16 cellular contexts compared by ENCODE assay signal in genomic region chr9:19372576-19372975, GRCh38. TPM values are rescaled to one million over a fixed set of nuclear protein-coding genes. Genes with fewer than 3 reads are reported as not detected.
A peak's percentile ranks its signal among the peaks of the same experiment; 100 is the strongest.
DNase-seq lines count a peak whose midpoint lies in the region; ATAC-seq and TF ChIP-seq lines count a peak whose summit lies in the region.
"Had no signal": no experiment of that assay in that cellular context is flagged by ENCODE, and none has a peak within 500 bp of the region (broad histone marks: within the 10 kb centered on the region; RNA-seq: fewer than 3 reads in every experiment).

No MANE protein-coding gene starts in this region.

- CTCF ChIA-PET in HEK293T (lab: Yijun Ruan, JAX) = no interaction called here
- CTCF ChIA-PET in WTC11 (lab: Charles Lee) = interaction anchor here (0.7 to 1.9 kb wide), 3 partner anchors 85 to 93 kb away, joined by 3 to 7 read pairs (median 5); no protein-coding TSS in a partner anchor
- CTCF ChIA-PET in CD4-positive, alpha-beta T cell (lab: Charles Lee) = interaction anchor here (1.2 kb wide), 1 partner anchor 93 kb away, joined by 3 read pairs; no protein-coding TSS in a partner anchor

- H3K27me3 ChIP-seq in cardiac muscle cell = no peaks in the 10 kb centered on the region
- H3K27me3 ChIP-seq in CD4-positive, alpha-beta T cell (ENCODE audit: control insufficient read depth, insufficient read depth, low read length) = no peaks in the 10 kb centered on the region

- ATAC-seq in Right ventricle myocardium inferior (no peak), WTC11 (peak; percentile 42), GM21528 (IDR thresholded peaks at IDR 0.05; ENCODE audit: low FRiP score, unreplicated experiment) (no peak)
- ATAC-seq in stimulated activated effector memory CD8-positive, alpha-beta T cell treated with anti-CD3 and anti-CD28 coated beads, Interleukin-12 subunit alpha, Interleukin-12 subunit beta, amount 100 ng/mL, for 72 hours = no peak
- ATAC-seq in CD4-positive, alpha-beta T cell (ENCODE audit: poor library complexity) = no peak
- ATAC-seq: activated CD4-positive, alpha-beta T cell treated with anti-CD3 and anti-CD28 coated beads for 36 hours had no signal

- H3K27me3 Mint-ChIP-seq in WTC11 (ENCODE audit: low read depth) = no peaks in the 10 kb centered on the region
- H3K27me3 Mint-ChIP-seq in CD4-positive, alpha-beta T cell = no peaks in the 10 kb centered on the region
- H3K27me3 Mint-ChIP-seq: activated CD4-positive, alpha-beta T cell treated with anti-CD3 and anti-CD28 coated beads for 36 hours had no signal

- peak overlapping the region; percentile 46 for H3K27ac Mint-ChIP-seq in WTC11
- H3K27ac Mint-ChIP-seq in stimulated activated effector memory CD8-positive, alpha-beta T cell treated with anti-CD3 and anti-CD28 coated beads, Interleukin-12 subunit alpha, Interleukin-12 subunit beta, amount 100 ng/mL, for 72 hours = peak overlapping the region; percentile 40
- no peak overlapping the region for H3K27ac Mint-ChIP-seq in CD4-positive, alpha-beta T cell

- no peak overlapping the region for H3K4me3 ChIP-seq in cardiac muscle cell
- H3K4me3 ChIP-seq: left ventricle myocardium inferior, thoracic aorta had no signal

- POLR2A ChIA-PET in HEK293T (lab: Yijun Ruan, JAX) (no interaction called here), WTC11 (lab: Charles Lee) (no interaction called here)
- POLR2A ChIA-PET in CD4-positive, alpha-beta T cell (lab: Charles Lee) = no interaction called here

- H3K4me1 ChIP-seq in cardiac muscle cell (ENCODE audit: low read depth) = no peaks in the 10 kb centered on the region

- peaks cover 77% of the 10 kb centered on the region for H3K36me3 ChIP-seq in cardiac muscle cell

- H3K4me1 Mint-ChIP-seq in WTC11 = peaks cover 10% of the 10 kb centered on the region
- H3K4me1 Mint-ChIP-seq in stimulated activated effector memory CD8-positive, alpha-beta T cell treated with anti-CD3 and anti-CD28 coated beads, Interleukin-12 subunit alpha, Interleukin-12 subunit beta, amount 100 ng/mL, for 72 hours = peaks cover 19% of the 10 kb centered on the region
- H3K4me1 Mint-ChIP-seq in CD4-positive, alpha-beta T cell (ENCODE audit: low read depth) = peaks cover 12% of the 10 kb centered on the region

- no peak overlapping the region for H3K4me3 Mint-ChIP-seq in WTC11
- no peak overlapping the region for H3K4me3 Mint-ChIP-seq in stimulated activated effector memory CD8-positive, alpha-beta T cell treated with anti-CD3 and anti-CD28 coated beads, Interleukin-12 subunit alpha, Interleukin-12 subunit beta, amount 100 ng/mL, for 72 hours
- H3K4me3 Mint-ChIP-seq in CD4-positive, alpha-beta T cell = no peak overlapping the region
- H3K4me3 Mint-ChIP-seq: activated CD4-positive, alpha-beta T cell treated with anti-CD3 and anti-CD28 coated beads for 36 hours had no signal

- peaks cover 45% of the 10 kb centered on the region for H3K36me3 Mint-ChIP-seq in WTC11
- peaks cover 84% of the 10 kb centered on the region for H3K36me3 Mint-ChIP-seq in stimulated activated effector memory CD8-positive, alpha-beta T cell treated with anti-CD3 and anti-CD28 coated beads, Interleukin-12 subunit alpha, Interleukin-12 subunit beta, amount 100 ng/mL, for 72 hours
- peaks cover 86% of the 10 kb centered on the region for H3K36me3 Mint-ChIP-seq in CD4-positive, alpha-beta T cell (ENCODE audit: low read depth)

- H3K27ac ChIP-seq in cardiac muscle cell = peak overlapping the region; percentile 14
- no peak overlapping the region for H3K27ac ChIP-seq in CD4-positive, alpha-beta T cell (ENCODE audit: low read depth, low read length)
- H3K27ac ChIP-seq: left ventricle myocardium inferior, thoracic aorta had no signal

- DNase-seq in cardiac muscle cell (ENCODE audit: low read depth in 1 of 2, low spot score in 1 of 2) (no peak), Right ventricle myocardium inferior (ENCODE audit: missing footprints) (no peak), HEK293T (ENCODE audit: extremely low spot score) (no peak), WTC11 (ENCODE audit: low spot score) (no peak), NCI-H1930 (lab: John Stamatoyannopoulos, UW) (no peak)
- no peak for DNase-seq in stimulated activated effector memory CD8-positive, alpha-beta T cell treated with anti-CD3 and anti-CD28 coated beads, Interleukin-12 subunit alpha, Interleukin-12 subunit beta, amount 100 ng/mL, for 72 hours (ENCODE audit: low spot score in 2 of 2)
- no peak for DNase-seq in CD4-positive, alpha-beta T cell
- DNase-seq: activated CD4-positive, alpha-beta T cell treated with anti-CD3 and anti-CD28 coated beads for 36 hours; activated CD8-positive, alpha-beta memory T cell treated with anti-CD3 and anti-CD28 coated beads, Interleukin-2, amount 50 U/mL, for 4 hours; activated naive CD4-positive, alpha-beta T cell; aorta; effector memory CD4-positive, alpha-beta T cell; left ventricle myocardium inferior; NCI-H146 had no signal

- intact Hi-C loops in Right ventricle myocardium inferior (cut with DNase I) = loop anchor here (10.0 kb wide), 2 partner anchors 138 to 288 kb away; partner anchors contain the start of gene DENND4C
- intact Hi-C loops in CD4-positive, alpha-beta T cell (cut with DNase I, micrococcal nuclease) = no loop called here

- no peaks in the 10 kb centered on the region for H3K9me3 Mint-ChIP-seq in WTC11
- H3K9me3 Mint-ChIP-seq in stimulated activated effector memory CD8-positive, alpha-beta T cell treated with anti-CD3 and anti-CD28 coated beads, Interleukin-12 subunit alpha, Interleukin-12 subunit beta, amount 100 ng/mL, for 72 hours = no peaks in the 10 kb centered on the region
- H3K9me3 Mint-ChIP-seq in CD4-positive, alpha-beta T cell = no peaks in the 10 kb centered on the region

- no peaks in the 10 kb centered on the region for H3K9me3 ChIP-seq in cardiac muscle cell (ENCODE audit: low read depth)
- H3K9me3 ChIP-seq in CD4-positive, alpha-beta T cell (ENCODE audit: control insufficient read depth, low read length) = no peaks in the 10 kb centered on the region
- H3K9me3 ChIP-seq: left ventricle myocardium inferior, thoracic aorta had no signal

- TF ChIP-seq CTCF in cardiac muscle cell (IDR thresholded peaks at IDR 0.05; ENCODE audit: low read depth, low read length) (no peak), WTC11 (IDR thresholded peaks at IDR 0.05) (no peak)
- no peak for TF ChIP-seq CTCF in CD4-positive, alpha-beta T cell (IDR thresholded peaks at IDR 0.05)

TF ChIP-seq in HEK293T, 16 proteins besides CTCF, POLR2A, EP300 and RAD21:
- TF ChIP-seq LEF1 (IDR thresholded peaks at IDR 0.05; ENCODE audit: borderline replicate concordance) (no peak), ZNF384 (IDR thresholded peaks at IDR 0.05) (peak; percentile 72)

TF ChIP-seq in WTC11, 78 proteins besides CTCF, POLR2A, EP300 and RAD21 (continues in another document):
- TF ChIP-seq JAZF1 (CRISPR knock-in tag; IDR thresholded peaks at IDR 0.05) = no peak
- TF ChIP-seq EMX1 (CRISPR knock-in tag; IDR thresholded peaks at IDR 0.05) = 0 out of 2 replicates have a peak, but pooled peaks have one; percentile 12
- no peak for TF ChIP-seq ARID4B (CRISPR knock-in tag; IDR thresholded peaks at IDR 0.05; ENCODE audit: borderline replicate concordance)

RNA-seq across cellular contexts. Expression of gene RPS6, which starts 7.5 kb away (rescaled TPM):
- total RNA-seq in cardiac muscle cell (752 and 960 TPM in 2 replicates), Right ventricle myocardium inferior (991 TPM), WTC11 (2021) (2,281 to 2,651 TPM (median 2,576 TPM) in 3 replicates)
- polyA plus RNA-seq in cardiac muscle cell = 637 and 654 TPM in 2 replicates
- total RNA-seq in CD4-positive, alpha-beta T cell = 1,000 to 10,000 TPM; 4,429 to 4,520 TPM

RNA-seq across cellular contexts. Expression of gene ACER2, which starts 36.2 kb away (rescaled TPM):
- 1.7 and 1.9 TPM in 2 replicates for total RNA-seq in cardiac muscle cell
- 0.24 and 1.1 TPM in 2 replicates for polyA plus RNA-seq in cardiac muscle cell
- total RNA-seq in Right ventricle myocardium inferior = 3.2 TPM
- total RNA-seq in WTC11 (2021) = 8.1 to 9.5 TPM (median 8.8 TPM) in 3 replicates
- total RNA-seq in CD4-positive, alpha-beta T cell = 1 to 10 TPM; 1.2 to 1.4 TPM
